In genomic region chr10:13773496-13774170, GRCh38 we compare ENCODE assay signal across 2 cellular contexts.
TF ChIP-seq lines count a peak whose summit lies in the region.

No MANE protein-coding gene starts in this region.

TF ChIP-seq in endothelial cell of umbilical vein, 7 proteins besides CTCF, POLR2A, EP300 and RAD21 (continued from another document):
- TF ChIP-seq MAX (IDR thresholded peaks at IDR 0.05; ENCODE audit: insufficient read depth, insufficient read length) (no peak), POLR2AphosphoS5 (IDR thresholded peaks at IDR 0.05; ENCODE audit: insufficient read depth, low read depth, low read length) (no peak), FOS (IDR thresholded peaks at IDR 0.05; ENCODE audit: borderline replicate concordance, insufficient read depth, low read length) (no peak)

TF ChIP-seq in SK-N-SH, 30 proteins besides CTCF, POLR2A, EP300 and RAD21 (continued from another document):
- TF ChIP-seq USF2 (IDR thresholded peaks at IDR 0.05; ENCODE audit: borderline replicate concordance, low read depth, low read length) (no peak), USF1 (IDR thresholded peaks at IDR 0.05; ENCODE audit: borderline replicate concordance, low read depth) (no peak), MAX (IDR thresholded peaks at IDR 0.05; ENCODE audit: low read depth) (no peak), NRF1 (IDR thresholded peaks at IDR 0.05; ENCODE audit: low read depth, low read length) (no peak), SMC3 (IDR thresholded peaks at IDR 0.05; ENCODE audit: low read depth, low read length) (no peak), GABPA (IDR thresholded peaks at IDR 0.05; ENCODE audit: low read depth) (no peak), RFX5 (IDR thresholded peaks at IDR 0.05; ENCODE audit: low read length) (no peak), ZBTB33 (IDR thresholded peaks at IDR 0.05; ENCODE audit: borderline replicate concordance, low read depth) (no peak), PBX3 (IDR thresholded peaks at IDR 0.05) (no peak), FOSL2 (IDR thresholded peaks at IDR 0.05; ENCODE audit: borderline replicate concordance, low read depth) (no peak), FOXM1 (IDR thresholded peaks at IDR 0.05; ENCODE audit: low read depth) (no peak), RXRA (IDR thresholded peaks at IDR 0.05; ENCODE audit: borderline replicate concordance, low read depth) (no peak), GATA2 (CRISPR knock-in tag; IDR thresholded peaks at IDR 0.05) (no peak), MXI1 (IDR thresholded peaks at IDR 0.05; ENCODE audit: low read depth, low read length) (no peak)
